ENCODE assay signal across 32 cellular contexts in the genomic region with DNA sequence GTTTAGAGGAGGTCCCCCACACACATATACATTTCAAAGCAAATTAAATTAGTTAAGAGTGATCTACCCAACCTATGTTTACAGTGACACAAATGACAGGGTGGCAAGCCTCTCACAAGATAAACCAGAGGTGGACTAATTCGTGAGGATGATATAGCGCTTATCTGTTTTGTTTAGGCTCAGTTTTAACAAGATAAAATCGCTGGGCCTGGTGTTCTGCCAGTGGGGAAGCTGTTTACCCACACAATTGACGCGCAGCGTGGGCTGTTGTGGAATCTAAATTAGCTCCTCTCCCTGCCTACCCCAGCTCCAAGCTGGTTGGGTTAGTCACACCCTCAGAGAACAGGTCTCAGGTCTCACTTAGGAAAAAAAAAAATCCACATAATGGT. TPM values are rescaled to one million over a fixed set of nuclear protein-coding genes. Genes with fewer than 3 reads are reported as not detected.
"Had no signal": no experiment of that assay in that cellular context is flagged by ENCODE, and none has a peak within 500 bp of the region (broad histone marks: within the 10 kb centered on the region; RNA-seq: fewer than 3 reads in every experiment).

No MANE protein-coding gene starts in this region.

- H3K4me1 Mint-ChIP-seq: activated B cell treated with CpG ODN at 0.5 μM for 24 hours, T-helper 17 cell had no signal

- H3K9me3 Mint-ChIP-seq: activated B cell treated with CpG ODN at 0.5 μM for 24 hours; activated CD4-positive, alpha-beta memory T cell treated with anti-CD3 and anti-CD28 coated beads for 36 hours; activated naive CD4-positive, alpha-beta T cell treated with anti-CD3 and anti-CD28 coated beads for 36 hours; activated naive CD4-positive, alpha-beta T cell treated with anti-CD3 and anti-CD28 coated beads, Interleukin-2, amount 50 U/mL, for 72 hours; activated T-cell treated with anti-CD3 and anti-CD28 coated beads, Interleukin-2, amount 50 U/mL, for 4 hours; activated T-helper 1 cell treated with anti-CD3 and anti-CD28 coated beads, Interleukin-12 subunit alpha, Interleukin-12 subunit beta, Interleukin-2, Interleukin-4 antibody, amounts not matched to agents 30 ng/mL and 10 ng/mL and 1 ng/mL, durations not matched to agents 14 hours and 24 hours and 36 hours had no signal

- H3K27ac ChIP-seq: adrenal gland, body of pancreas, SJSA1, VCaP had no signal

- H3K36me3 Mint-ChIP-seq: activated CD4-positive, alpha-beta memory T cell treated with anti-CD3 and anti-CD28 coated beads for 36 hours; activated naive CD4-positive, alpha-beta T cell treated with anti-CD3 and anti-CD28 coated beads, Interleukin-2, amount 50 U/mL, for 72 hours had no signal

- H3K4me3 ChIP-seq: adrenal gland, body of pancreas, SJSA1 had no signal

- H3K36me3 ChIP-seq: adrenal gland, SJSA1 had no signal

- H3K4me3 Mint-ChIP-seq: activated B cell treated with CpG ODN at 0.5 μM for 24 hours; activated CD4-positive, alpha-beta memory T cell treated with anti-CD3 and anti-CD28 coated beads for 36 hours; activated naive CD4-positive, alpha-beta T cell treated with anti-CD3 and anti-CD28 coated beads for 36 hours; activated T-cell treated with anti-CD3 and anti-CD28 coated beads, Interleukin-2, amount 50 U/mL, for 4 hours; activated T-helper 1 cell treated with anti-CD3 and anti-CD28 coated beads, Interleukin-12 subunit alpha, Interleukin-12 subunit beta, Interleukin-2, Interleukin-4 antibody, amounts not matched to agents 30 ng/mL and 10 ng/mL and 1 ng/mL, durations not matched to agents 14 hours and 24 hours and 36 hours; T-helper 17 cell had no signal

- H3K27me3 ChIP-seq: body of pancreas, SJSA1 had no signal

- DNase-seq: activated B cell treated with CpG ODN at 0.5 μM for 24 hours; activated CD4-positive, alpha-beta memory T cell treated with anti-CD3 and anti-CD28 coated beads for 36 hours; activated CD4-positive, alpha-beta T cell treated with anti-CD3 and anti-CD28 coated beads for 4 hours; activated CD4-positive, alpha-beta T cell treated with anti-CD3 and anti-CD28 coated beads, Interleukin-2, amount 50 U/mL, for 1 hour; activated CD4-positive, CD25-positive, alpha-beta regulatory T cell treated with anti-CD3 and anti-CD28 coated beads, Interleukin-2, amount 50 U/mL, for 72 hours; activated CD8-positive, alpha-beta memory T cell treated with anti-CD3 and anti-CD28 coated beads, Interleukin-2, amount 50 U/mL, for 4 hours; activated gamma-delta T cell treated with Interleukin-2 at 50 U/mL for 16 hours; activated naive CD4-positive, alpha-beta T cell treated with anti-CD3 and anti-CD28 coated beads for 36 hours; activated T-cell treated with anti-CD3 and anti-CD28 coated beads for 4 hours; activated T-cell treated with anti-CD3 and anti-CD28 coated beads, Interleukin-2, amount 50 U/mL, for 4 hours; adrenal gland; body of pancreas; caudate nucleus; cerebellar nuclear complex; Karpas-422; KBM-7; NCI-H1105; NCI-H1417 treated with DMSO at 0.1 percent for 48 hours; NCI-H187 treated with DMSO at 0.1 percent for 48 hours; NCI-H2081; NCI-H2171 treated with DMSO at 0.1 percent for 48 hours; NCI-H2227 treated with DMSO at 0.1 percent for 48 hours; NCI-H446; NCI-H510A treated with DMSO at 0.1 percent for 48 hours; NCI-H526 treated with DMSO at 0.1 percent for 48 hours; SHP77 treated with DMSO at 0.1 percent for 48 hours; T-helper 17 cell had no signal

- H3K27ac Mint-ChIP-seq: activated B cell treated with CpG ODN at 0.5 μM for 24 hours; activated CD4-positive, alpha-beta memory T cell treated with anti-CD3 and anti-CD28 coated beads for 36 hours; activated naive CD4-positive, alpha-beta T cell treated with anti-CD3 and anti-CD28 coated beads for 36 hours; activated naive CD4-positive, alpha-beta T cell treated with anti-CD3 and anti-CD28 coated beads, Interleukin-2, amount 50 U/mL, for 72 hours; activated T-helper 1 cell treated with anti-CD3 and anti-CD28 coated beads, Interleukin-12 subunit alpha, Interleukin-12 subunit beta, Interleukin-2, Interleukin-4 antibody, amounts not matched to agents 30 ng/mL and 10 ng/mL and 1 ng/mL, durations not matched to agents 14 hours and 24 hours and 36 hours; T-helper 17 cell had no signal

- H3K4me1 ChIP-seq: adrenal gland, body of pancreas, SJSA1 had no signal

- H3K9me3 ChIP-seq: adrenal gland, body of pancreas, SJSA1 had no signal

RNA-seq across cellular contexts. Expression of a gene that starts 16.7 kb away (rescaled TPM):
- total RNA-seq: activated B cell treated with CpG ODN at 0.5 μM for 24 hours, MCF 10A, SJSA1 had no signal
